Comparison of ENCODE assay signal across 1 cellular context in genomic region chr2:215442392-215442787, GRCh38.
TF ChIP-seq lines count a peak whose summit lies in the region.

No MANE protein-coding gene starts in this region.

TF ChIP-seq in WTC11, 78 proteins besides CTCF, POLR2A, EP300 and RAD21 (continued from another document):
- TF ChIP-seq MLX (CRISPR knock-in tag; IDR thresholded peaks at IDR 0.05) (no peak), ZNF121 (CRISPR knock-in tag; IDR thresholded peaks at IDR 0.05) (no peak), GTF2I (CRISPR knock-in tag; conservative IDR thresholded peaks at IDR 0.05) (no peak), IRF2 (CRISPR knock-in tag; IDR thresholded peaks at IDR 0.05; ENCODE audit: borderline replicate concordance, low read depth) (no peak)
